In the genomic region with DNA sequence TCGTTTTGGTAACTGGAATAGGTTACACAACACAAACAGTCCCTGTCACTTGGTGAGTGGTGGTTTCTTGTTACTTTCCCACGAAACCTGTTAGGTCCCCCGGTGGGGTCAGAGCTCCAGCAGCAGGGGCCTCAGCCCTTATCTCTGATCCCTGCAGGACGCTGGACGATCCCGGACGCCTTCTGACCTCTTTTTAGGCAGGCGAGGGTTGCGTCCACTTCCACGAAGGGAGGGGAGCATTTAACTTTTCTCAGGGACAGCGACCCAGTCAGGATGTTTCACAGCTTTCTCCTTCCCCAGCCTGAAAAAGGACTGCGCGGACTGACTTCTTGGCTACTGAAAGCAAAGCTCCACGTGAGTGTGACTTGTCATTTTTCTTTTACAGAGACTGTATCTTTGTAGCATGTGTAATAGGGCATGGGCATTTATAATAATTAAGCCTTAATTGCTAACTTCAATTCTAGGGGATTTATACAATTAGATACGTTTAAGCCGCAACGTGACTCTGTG, we compare ENCODE assay signal across 8 cellular contexts. TPM values are rescaled to one million over a fixed set of nuclear protein-coding genes. Genes with fewer than 3 reads are reported as not detected.
DNase-seq lines count a peak whose midpoint lies in the region; ATAC-seq, FAIRE-seq and TF ChIP-seq lines count a peak whose summit lies in the region.

No MANE protein-coding gene starts in this region.

- H3K27ac Mint-ChIP-seq in stimulated activated naive CD8-positive, alpha-beta T cell treated with anti-CD3 and anti-CD28 coated beads, Interleukin-15, amount 100 ng/mL, for 72 hours = peak overlapping the region; percentile 97 to 99

- peaks cover 5 to 35% of the 10 kb centered on the region in 2 donors for H3K9me3 Mint-ChIP-seq in stimulated activated naive CD8-positive, alpha-beta T cell treated with anti-CD3 and anti-CD28 coated beads, Interleukin-15, amount 100 ng/mL, for 72 hours

- no peaks in the 10 kb centered on the region for H3K27me3 Mint-ChIP-seq in stimulated activated naive CD8-positive, alpha-beta T cell treated with anti-CD3 and anti-CD28 coated beads, Interleukin-15, amount 100 ng/mL, for 72 hours

- TF ChIP-seq POLR2A in K562 (conservative IDR thresholded peaks at IDR 0.05) = no peak

- no TSS peak for BruUV-seq in K562 (replicated peaks; lab: Mats Ljungman, UMichigan)

- H3K4me2 ChIP-seq in K562 (ENCODE audit: insufficient read depth, low read length) = peak overlapping the region; percentile 89

- peaks cover 14% of the 10 kb centered on the region for H3K4me1 Mint-ChIP-seq in stimulated activated naive CD8-positive, alpha-beta T cell treated with anti-CD3 and anti-CD28 coated beads, Interleukin-15, amount 100 ng/mL, for 72 hours

- peak; percentile 11 for FAIRE-seq in K562 (lab: Jason Lieb, UNC)

- peaks cover 6% of the 10 kb centered on the region for H3K9me3 ChIP-seq in K562 (replicated peaks; ENCODE audit: control insufficient read depth, insufficient read depth, low read depth, low read length)

- in situ Hi-C loops in K562 (cut with MboI) (no loop called here), GM13977 (cut with MboI; ENCODE audit: low pct_unique_long_range_greater_than_20kb, low sequenced_read_pairs, unreplicated experiment) (no loop called here)

- peaks cover 2 to 5% of the 10 kb centered on the region in 2 experiments; a peak in 2 of 5 replicates for H3K4me1 ChIP-seq in K562 (replicated peaks in 1 of 2; ENCODE audit: control insufficient read depth in 2 of 2, insufficient read depth in 2 of 2, low read length in 2 of 2)

- TF ChIP-seq RAD21 in K562 (CRISPR knock-in tag; conservative IDR thresholded peaks at IDR 0.05 in 1 of 2, IDR thresholded peaks at IDR 0.05 in 1 of 2) = no peak

- TF ChIP-seq CTCF in GM06990 (IDR thresholded peaks at IDR 0.05; ENCODE audit: insufficient read depth, low read length, poor library complexity, severe bottlenecking) (no peak), K562 (IDR thresholded peaks at IDR 0.05 in 2 of 3, conservative IDR thresholded peaks at IDR 0.05 in 1 of 3; ENCODE audit: insufficient read depth in 2 of 3, low read depth in 1 of 3, low read length in 3 of 3) (no peak), GM13977 (IDR thresholded peaks at IDR 0.05; ENCODE audit: extremely low read depth, insufficient read depth, missing control alignments) (no peak)

- CTCF ChIA-PET in K562 (lab: Yijun Ruan, JAX; ENCODE audit: low intra/inter-chr PET ratio) = interaction anchor here (0.6 kb wide), 1 partner anchor 9 kb away, joined by 4 read pairs; no protein-coding TSS in a partner anchor

- H3K9ac ChIP-seq in K562 (ENCODE audit: insufficient read depth in 1 of 2, low read depth in 2 of 2, low read length in 2 of 2) = peak overlapping the region; percentile 59 to 62; a peak in 3 of 4 replicates

- no peaks in the 10 kb centered on the region for H4K20me1 ChIP-seq in K562 (replicated peaks; ENCODE audit: control insufficient read depth, insufficient read depth, low read length)

- no peaks in the 10 kb centered on the region for H3K79me2 ChIP-seq in K562 (ENCODE audit: control insufficient read depth, insufficient read depth, low read length)

- peak overlapping the region; percentile 82 for H3K4me3 ChIP-seq in GM06990 (replicated peaks; ENCODE audit: low read depth, low read length)
- peak overlapping the region; percentile 53 for H3K4me3 ChIP-seq in K562

- H2AFZ ChIP-seq in K562 (ENCODE audit: low read depth, low read length) = peak overlapping the region; percentile 94

- intact Hi-C loops in K562 (cut with micrococcal nuclease) = no loop called here

- H3K9me1 ChIP-seq in K562 (ENCODE audit: control insufficient read depth, insufficient read depth, low read length) = no peaks in the 10 kb centered on the region

- 13% methylated on average over 17 of the region's 17 CpGs for WGBS in K562 (ENCODE audit: insufficient coverage, low coverage, missing lambda C conversion rate)

- ATAC-seq in K562 = peak; percentile 60
- ATAC-seq in stimulated activated naive CD8-positive, alpha-beta T cell treated with anti-CD3 and anti-CD28 coated beads, Interleukin-15, amount 100 ng/mL, for 72 hours = no peak

- H3K27ac ChIP-seq in K562 (ENCODE audit: extremely low read depth, low read depth, low read length) = peak overlapping the region; percentile 50; the same call in 1 of the 3 replicates

- H3K36me3 ChIP-seq in GM06990 (ENCODE audit: control insufficient read depth, insufficient read depth, low read length) (no peaks in the 10 kb centered on the region; the same call in 1 of the 2 replicates), K562 (ENCODE audit: control insufficient read depth, insufficient read depth, low read length) (no peaks in the 10 kb centered on the region)

- POLR2A ChIA-PET in K562 (lab: Yijun Ruan, JAX) = no interaction called here

- no peak for DNase-seq in GM06990 (ENCODE audit: extremely low read depth, insufficient read length)
- DNase-seq in Kasumi-1 (lab: John Stamatoyannopoulos, UW) = peak; percentile 21
- peak; percentile 13 to 26 (median 18) for DNase-seq in K562 (ENCODE audit: extremely low read depth in 1 of 4, low spot score in 3 of 4)
- peak; percentile 11 for DNase-seq in kidney tubule cell (ENCODE audit: low spot score)
- DNase-seq in stimulated activated naive CD8-positive, alpha-beta T cell treated with anti-CD3 and anti-CD28 coated beads, Interleukin-15, amount 100 ng/mL, for 72 hours = peak in 1 of 2 donors; percentile 10
- DNase-seq in NCI-H2196 (lab: John Stamatoyannopoulos, UW; ENCODE audit: unreplicated experiment) = no peak
- DNase-seq in NCI-H2171 treated with DMSO at 0.1 percent for 48 hours (lab: John Stamatoyannopoulos, UW) = no peak
- DNase-seq in GM13977 (ENCODE audit: low spot score) = no peak

- H3K27me3 ChIP-seq in GM06990 (replicated peaks; ENCODE audit: control insufficient read depth, insufficient read depth, low read length) (no peaks in the 10 kb centered on the region), K562 (ENCODE audit: control insufficient read depth in 2 of 2, insufficient read depth in 2 of 2, low read length in 2 of 2) (no peaks in the 10 kb centered on the region)

- peak overlapping the region; percentile 97 to 99 for H3K4me3 Mint-ChIP-seq in stimulated activated naive CD8-positive, alpha-beta T cell treated with anti-CD3 and anti-CD28 coated beads, Interleukin-15, amount 100 ng/mL, for 72 hours

- TF ChIP-seq EP300 in K562 (IDR thresholded peaks at IDR 0.05; ENCODE audit: low read length) = no peak

RNA-seq across cellular contexts. Expression of a gene that starts 0.7 kb away (rescaled TPM):
- total RNA-seq in K562 (2011; cell fraction: chromatin; rRNA removed; ENCODE audit: low replicate concordance) = 7.9 and 13.7 TPM in 2 replicates
- total RNA-seq in K562 (2011; cell fraction: nucleolus; rRNA removed) = 8.3 and 9.5 TPM in 2 replicates
- 8.6 and 8.9 TPM in 2 replicates for total RNA-seq in K562 (2011; cell fraction: nucleoplasm; rRNA removed)
- total RNA-seq in K562 (2014; rRNA removed) = 0.69 and 0.82 TPM in 2 replicates
- 2.7 and 2.9 TPM in 2 replicates for total RNA-seq in K562 (2014; rRNA removed; fragmentation: Illumina TruSeq; extraction: Trizol)
- 1.4 and 1.6 TPM in 2 replicates for total RNA-seq in K562 (2015; rRNA removed; fragmentation: Illumina TruSeq; extraction: Trizol)
- total RNA-seq in K562 (2021) = 1.6 and 1.9 TPM in 2 replicates
- polyA plus RNA-seq in K562 (2011; rRNA removed) = 1.1 and 1.6 TPM in 2 replicates
- 0.37 and 0.59 TPM in 2 replicates for polyA plus RNA-seq in K562 (2011; cell fraction: cytosol; rRNA removed)
- polyA plus RNA-seq in K562 (2011; cell fraction: nucleus; rRNA removed) = 2.3 and 2.7 TPM in 2 replicates
- polyA plus RNA-seq in K562 (2012) = 1.0 and 2.0 TPM in 2 replicates
- polyA plus RNA-seq in K562 (2014; fragmentation: Illumina TruSeq; extraction: Trizol) = 1.2 and 1.9 TPM in 2 replicates
- polyA plus RNA-seq in K562 (2014; fragmentation: Nextera tagmentation; extraction: Ambion mirVana) = 1 to 10 TPM; 1.5 to 1.9 TPM
- 0.85 and 2.0 TPM in 2 replicates for polyA plus RNA-seq in K562 (2014; rRNA removed)
- 2.3 and 3.5 TPM in 2 replicates for polyA minus RNA-seq in K562 (2011; rRNA and poly(A)+ RNA removed)
- 0.38 TPM in 1 of 2 replicates, not detected in the other for polyA minus RNA-seq in K562 (2011; cell fraction: cytosol; rRNA and poly(A)+ RNA removed)
- polyA minus RNA-seq in K562 (2011; cell fraction: nucleus; rRNA and poly(A)+ RNA removed) = 3.1 and 5.2 TPM in 2 replicates

RNA-seq across cellular contexts. Expression of a gene that starts 22.8 kb away (rescaled TPM):
- total RNA-seq in K562 (2011; cell fraction: chromatin; rRNA removed; ENCODE audit: low replicate concordance) = 15.6 and 30.7 TPM in 2 replicates
- total RNA-seq in K562 (2011; cell fraction: nucleolus; rRNA removed) = 8.0 and 9.3 TPM in 2 replicates
- 14.7 and 22.2 TPM in 2 replicates for total RNA-seq in K562 (2011; cell fraction: nucleoplasm; rRNA removed)
- total RNA-seq in K562 (2014; rRNA removed) = 6.2 and 6.5 TPM in 2 replicates
- 9.3 and 12.0 TPM in 2 replicates for total RNA-seq in K562 (2014; rRNA removed; fragmentation: Illumina TruSeq; extraction: Trizol)
- 5.7 and 6.2 TPM in 2 replicates for total RNA-seq in K562 (2015; rRNA removed; fragmentation: Illumina TruSeq; extraction: Trizol)
- total RNA-seq in K562 (2021) = 8.2 and 8.5 TPM in 2 replicates
- polyA plus RNA-seq in K562 (2011; rRNA removed) = 5.8 and 9.8 TPM in 2 replicates
- 0.91 and 2.7 TPM in 2 replicates for polyA plus RNA-seq in K562 (2011; cell fraction: cytosol; rRNA removed)
- polyA plus RNA-seq in K562 (2011; cell fraction: nucleus; rRNA removed) = 12.6 and 15.4 TPM in 2 replicates
- polyA plus RNA-seq in K562 (2012) = 6.7 and 11.5 TPM in 2 replicates
- 7.1 and 9.0 TPM in 2 replicates for polyA plus RNA-seq in K562 (2014; fragmentation: Illumina TruSeq; extraction: Trizol)
- 10 to 100 TPM; 18.0 to 19.4 TPM for polyA plus RNA-seq in K562 (2014; fragmentation: Nextera tagmentation; extraction: Ambion mirVana)
- 9.2 and 15.5 TPM in 2 replicates for polyA plus RNA-seq in K562 (2014; rRNA removed)
- polyA minus RNA-seq in K562 (2011; rRNA and poly(A)+ RNA removed) = 11.3 and 12.3 TPM in 2 replicates
- 2.7 and 2.8 TPM in 2 replicates for polyA minus RNA-seq in K562 (2011; cell fraction: cytosol; rRNA and poly(A)+ RNA removed)
- 5.4 and 7.8 TPM in 2 replicates for polyA minus RNA-seq in K562 (2011; cell fraction: nucleus; rRNA and poly(A)+ RNA removed)

RNA-seq across cellular contexts. Expression of a gene that starts 28.9 kb away (rescaled TPM):
- total RNA-seq in K562 (2011; cell fraction: chromatin; rRNA removed; ENCODE audit: low replicate concordance) = 7.8 and 20.6 TPM in 2 replicates
- 5.5 and 7.0 TPM in 2 replicates for total RNA-seq in K562 (2011; cell fraction: nucleolus; rRNA removed)
- total RNA-seq in K562 (2011; cell fraction: nucleoplasm; rRNA removed) = 11.1 and 17.1 TPM in 2 replicates
- 1.5 and 1.6 TPM in 2 replicates for total RNA-seq in K562 (2014; rRNA removed)
- total RNA-seq in K562 (2014; rRNA removed; fragmentation: Illumina TruSeq; extraction: Trizol) = 3.9 and 5.3 TPM in 2 replicates
- 2.1 and 2.7 TPM in 2 replicates for total RNA-seq in K562 (2015; rRNA removed; fragmentation: Illumina TruSeq; extraction: Trizol)
- 2.3 and 4.2 TPM in 2 replicates for total RNA-seq in K562 (2021)
- 1.8 and 2.5 TPM in 2 replicates for polyA plus RNA-seq in K562 (2011; rRNA removed)
- 0.43 and 0.71 TPM in 2 replicates for polyA plus RNA-seq in K562 (2011; cell fraction: cytosol; rRNA removed)
- polyA plus RNA-seq in K562 (2011; cell fraction: nucleus; rRNA removed) = 2.3 and 2.9 TPM in 2 replicates
- polyA plus RNA-seq in K562 (2012) = 1.2 and 2.0 TPM in 2 replicates
- 1.5 and 1.8 TPM in 2 replicates for polyA plus RNA-seq in K562 (2014; fragmentation: Illumina TruSeq; extraction: Trizol)
- polyA plus RNA-seq in K562 (2014; fragmentation: Nextera tagmentation; extraction: Ambion mirVana) = 1 to 10 TPM; 1.4 to 2.2 TPM
- polyA plus RNA-seq in K562 (2014; rRNA removed) = 0.84 and 1.9 TPM in 2 replicates
- polyA minus RNA-seq in K562 (2011; rRNA and poly(A)+ RNA removed) = 6.8 and 7.4 TPM in 2 replicates
- 1.3 and 1.8 TPM in 2 replicates for polyA minus RNA-seq in K562 (2011; cell fraction: cytosol; rRNA and poly(A)+ RNA removed)
- polyA minus RNA-seq in K562 (2011; cell fraction: nucleus; rRNA and poly(A)+ RNA removed) = 3.8 and 7.2 TPM in 2 replicates

RNA-seq across cellular contexts. Expression of a gene that starts 47.9 kb away (rescaled TPM):
- 29.4 and 65.6 TPM in 2 replicates for total RNA-seq in K562 (2011; cell fraction: chromatin; rRNA removed; ENCODE audit: low replicate concordance)
- 21.3 and 22.6 TPM in 2 replicates for total RNA-seq in K562 (2011; cell fraction: nucleolus; rRNA removed)
- 40.9 and 53.3 TPM in 2 replicates for total RNA-seq in K562 (2011; cell fraction: nucleoplasm; rRNA removed)
- 6.5 and 6.9 TPM in 2 replicates for total RNA-seq in K562 (2014; rRNA removed)
- total RNA-seq in K562 (2014; rRNA removed; fragmentation: Illumina TruSeq; extraction: Trizol) = 10.7 and 14.7 TPM in 2 replicates
- 9.2 and 11.2 TPM in 2 replicates for total RNA-seq in K562 (2015; rRNA removed; fragmentation: Illumina TruSeq; extraction: Trizol)
- total RNA-seq in K562 (2021) = 7.3 and 10.0 TPM in 2 replicates
- polyA plus RNA-seq in K562 (2011; rRNA removed) = 13.8 and 15.6 TPM in 2 replicates
- 3.6 and 5.5 TPM in 2 replicates for polyA plus RNA-seq in K562 (2011; cell fraction: cytosol; rRNA removed)
- polyA plus RNA-seq in K562 (2011; cell fraction: nucleus; rRNA removed) = 19.2 and 21.7 TPM in 2 replicates
- 6.2 and 9.3 TPM in 2 replicates for polyA plus RNA-seq in K562 (2012)
- 7.9 and 8.7 TPM in 2 replicates for polyA plus RNA-seq in K562 (2014; fragmentation: Illumina TruSeq; extraction: Trizol)
- 1 to 10 TPM; 4.4 to 7.1 TPM for polyA plus RNA-seq in K562 (2014; fragmentation: Nextera tagmentation; extraction: Ambion mirVana)
- 9.1 and 12.2 TPM in 2 replicates for polyA plus RNA-seq in K562 (2014; rRNA removed)
- 17.1 and 18.0 TPM in 2 replicates for polyA minus RNA-seq in K562 (2011; rRNA and poly(A)+ RNA removed)
- 4.7 and 7.1 TPM in 2 replicates for polyA minus RNA-seq in K562 (2011; cell fraction: cytosol; rRNA and poly(A)+ RNA removed)
- 19.7 and 24.9 TPM in 2 replicates for polyA minus RNA-seq in K562 (2011; cell fraction: nucleus; rRNA and poly(A)+ RNA removed)

Comparison
In these comparisons a context has a peak if more than half of its experiments do, and no peak if none do; other contexts are left out.
1. DNase-seq: peak in Kasumi-1 (2 of 2), K562 (4 of 4) and kidney tubule cell (single experiment); none in GM06990 (single experiment), NCI-H2196 (single experiment), NCI-H2171 treated with DMSO at 0.1 percent for 48 hours (single experiment) and GM13977 (single experiment).